9 cellular contexts compared by ENCODE assay signal in genomic region chr18:26813043-26813442, GRCh38. TPM values are rescaled to one million over a fixed set of nuclear protein-coding genes. Genes with fewer than 3 reads are reported as not detected.
DNase-seq lines count a peak whose midpoint lies in the region; ATAC-seq and TF ChIP-seq lines count a peak whose summit lies in the region.
"Had no signal": no experiment of that assay in that cellular context is flagged by ENCODE, and none has a peak within 500 bp of the region (broad histone marks: within the 10 kb centered on the region; RNA-seq: fewer than 3 reads in every experiment).

No MANE protein-coding gene starts in this region.

- intact Hi-C loops in heart right ventricle (cut with DNase I) = loop anchor here in 8 of 10 donors (5.0 to 10.0 kb wide), 7 partner anchors 149 to 782 kb away; no protein-coding TSS in a partner anchor

- ATAC-seq in HG03039 (IDR thresholded peaks at IDR 0.05; ENCODE audit: unreplicated experiment) = peak; percentile 58
- peak in 3 of 8 donors; percentile 73 to 79 (median 78) for ATAC-seq in heart right ventricle

- 41 to 56% methylated on average over 1 of the region's 1 CpG for WGBS in heart right ventricle, 2 donors

- peaks cover 0 to 6% (median 0%) of the 10 kb centered on the region in 7 donors for H3K27me3 ChIP-seq in heart right ventricle

- peaks cover 2% of the 10 kb centered on the region for H3K36me3 Mint-ChIP-seq in mesothelial cell of epicardium

- peaks cover 11% of the 10 kb centered on the region for H3K9me3 Mint-ChIP-seq in mesothelial cell of epicardium

- H3K27ac Mint-ChIP-seq in mesothelial cell of epicardium = no peak overlapping the region
- H3K27ac Mint-ChIP-seq: stimulated activated naive CD8-positive, alpha-beta T cell treated with anti-CD3 and anti-CD28 coated beads, Interleukin-15, Interleukin-2, amounts not matched to agents 100 ng/mL and 50 ng/mL, for 24 hours had no signal

- H3K4me3 Mint-ChIP-seq in mesothelial cell of epicardium = no peak overlapping the region
- H3K4me3 Mint-ChIP-seq: stimulated activated naive CD8-positive, alpha-beta T cell treated with anti-CD3 and anti-CD28 coated beads, Interleukin-15, Interleukin-2, amounts not matched to agents 100 ng/mL and 50 ng/mL, for 24 hours had no signal

- H3K36me3 ChIP-seq in heart right ventricle = no peaks in the 10 kb centered on the region

- no peaks in the 10 kb centered on the region for H3K4me1 ChIP-seq in heart right ventricle

- no peaks in the 10 kb centered on the region for H3K4me1 Mint-ChIP-seq in mesothelial cell of epicardium

- H3K4me3 ChIP-seq in heart right ventricle = no peak overlapping the region

- TF ChIP-seq CTCF in GM12872 (IDR thresholded peaks at IDR 0.05; ENCODE audit: insufficient read depth, low read depth, low read length) = peak; percentile 53
- TF ChIP-seq CTCF in heart right ventricle (IDR thresholded peaks at IDR 0.05) = peak; percentile 21 to 76 (median 62)
- TF ChIP-seq CTCF in mesothelial cell of epicardium (IDR thresholded peaks at IDR 0.05; ENCODE audit: unreplicated experiment) = no peak

- no peaks in the 10 kb centered on the region for H3K27me3 Mint-ChIP-seq in mesothelial cell of epicardium (ENCODE audit: low read depth)
- H3K27me3 Mint-ChIP-seq: stimulated activated naive CD8-positive, alpha-beta T cell treated with anti-CD3 and anti-CD28 coated beads, Interleukin-15, Interleukin-2, amounts not matched to agents 100 ng/mL and 50 ng/mL, for 24 hours had no signal

- no peak overlapping the region for H3K27ac ChIP-seq in heart right ventricle

- H3K9me3 ChIP-seq in heart right ventricle = peaks cover 0 to 14% (median 5%) of the 10 kb centered on the region in 11 donors

- DNase-seq in OCI-M1 (lab: John Stamatoyannopoulos, UW) = peak; percentile 70
- peak in 1 of 2 donors; percentile 27 for DNase-seq in heart right ventricle
- peak; percentile 68 for DNase-seq in superior temporal gyrus (ENCODE audit: extremely low spot score)
- no peak for DNase-seq in mesothelial cell of epicardium (ENCODE audit: low spot score in 2 of 2, unreplicated experiment in 2 of 2)
- no peak for DNase-seq in HK-2 (ENCODE audit: unreplicated experiment)
- no peak for DNase-seq in AG20443 (ENCODE audit: low spot score)

RNA-seq across cellular contexts. Expression of gene AQP4, which starts 52.5 kb away (rescaled TPM):
- total RNA-seq in heart right ventricle = 10 to 100 TPM in 6 of 10 donors, 1 to 10 TPM in 3, under 1 TPM in 1; 0.94 to 37.2 (median 13.5) TPM
- 1 to 10 TPM in 1 of 2 donors, under 1 TPM in 1; 0.07 to 1.8 TPM for polyA plus RNA-seq in heart right ventricle
- 0.34 to 0.51 TPM (median 0.51 TPM) in 3 replicates for total RNA-seq in mesothelial cell of epicardium

Comparison
In these comparisons a context has a peak if more than half of its experiments do, and no peak if none do; other contexts are left out.
1. DNase-seq: peak in OCI-M1 (single experiment) and superior temporal gyrus (single experiment); none in mesothelial cell of epicardium (0 of 2), HK-2 (single experiment) and AG20443 (single experiment).